ENCODE assay signal across 8 cellular contexts in genomic region chr11:210803-211180, GRCh38. TPM values are rescaled to one million over a fixed set of nuclear protein-coding genes. Genes with fewer than 3 reads are reported as not detected.
DNase-seq lines count a peak whose midpoint lies in the region; TF ChIP-seq lines count a peak whose summit lies in the region.
"Had no signal": no experiment of that assay in that cellular context is flagged by ENCODE, and none has a peak within 500 bp of the region (broad histone marks: within the 10 kb centered on the region; RNA-seq: fewer than 3 reads in every experiment).

No MANE protein-coding gene starts in this region.

- no peaks in the 10 kb centered on the region for H3K9me3 Mint-ChIP-seq in activated CD4-positive, alpha-beta memory T cell treated with anti-CD3 and anti-CD28 coated beads, Interleukin-2, amount 10 ng/mL, durations not matched to agents 7 days and 5 days
- no peaks in the 10 kb centered on the region for H3K9me3 Mint-ChIP-seq in activated CD4-positive, alpha-beta memory T cell treated with anti-CD3 and anti-CD28 coated beads for 36 hours

- H3K36me3 ChIP-seq in skeletal muscle satellite cell (ENCODE audit: insufficient read depth, low read length): peaks cover 62% of the 10 kb centered on the region

- intact Hi-C loops in activated CD4-positive, alpha-beta memory T cell treated with anti-CD3 and anti-CD28 coated beads for 36 hours (cut with micrococcal nuclease): no loop called here

- POLR2A ChIA-PET in activated CD4-positive, alpha-beta memory T cell treated with anti-CD3 and anti-CD28 coated beads, Interleukin-2, amount 10 ng/mL, durations not matched to agents 7 days and 5 days (lab: Charles Lee): no interaction called here
- POLR2A ChIA-PET in activated CD4-positive, alpha-beta memory T cell treated with anti-CD3 and anti-CD28 coated beads for 36 hours (lab: Charles Lee): no interaction called here

- no peaks in the 10 kb centered on the region for H3K9me3 ChIP-seq in skeletal muscle satellite cell (replicated peaks; ENCODE audit: low read length)
- H3K9me3 ChIP-seq: neutrophil had no signal

- H3K4me3 Mint-ChIP-seq in activated CD4-positive, alpha-beta memory T cell treated with anti-CD3 and anti-CD28 coated beads, Interleukin-2, amount 10 ng/mL, durations not matched to agents 7 days and 5 days: peak overlapping the region; percentile 35
- H3K4me3 Mint-ChIP-seq in activated CD4-positive, alpha-beta memory T cell treated with anti-CD3 and anti-CD28 coated beads for 36 hours: no peak overlapping the region

- CTCF ChIA-PET in activated CD4-positive, alpha-beta memory T cell treated with anti-CD3 and anti-CD28 coated beads, Interleukin-2, amount 10 ng/mL, durations not matched to agents 7 days and 5 days (lab: Charles Lee): no interaction called here
- CTCF ChIA-PET in activated CD4-positive, alpha-beta memory T cell treated with anti-CD3 and anti-CD28 coated beads for 36 hours (lab: Charles Lee): no interaction called here

- peaks cover 30% of the 10 kb centered on the region for H3K4me1 ChIP-seq in skeletal muscle satellite cell (ENCODE audit: control insufficient read depth, insufficient read depth, low read length)

- H3K4me3 ChIP-seq in coronary artery (peak overlapping the region; percentile 77), skeletal muscle satellite cell (ENCODE audit: low read length) (peak overlapping the region; percentile 96)

- H3K27me3 Mint-ChIP-seq in activated CD4-positive, alpha-beta memory T cell treated with anti-CD3 and anti-CD28 coated beads, Interleukin-2, amount 10 ng/mL, durations not matched to agents 7 days and 5 days: no peaks in the 10 kb centered on the region
- no peaks in the 10 kb centered on the region for H3K27me3 Mint-ChIP-seq in activated CD4-positive, alpha-beta memory T cell treated with anti-CD3 and anti-CD28 coated beads for 36 hours

- no peak for TF ChIP-seq POLR2A in erythroblast (IDR thresholded peaks at IDR 0.05; ENCODE audit: low read length)

- TF ChIP-seq CTCF in coronary artery (IDR thresholded peaks at IDR 0.05): no peak

- H3K27ac Mint-ChIP-seq in activated CD4-positive, alpha-beta memory T cell treated with anti-CD3 and anti-CD28 coated beads, Interleukin-2, amount 10 ng/mL, durations not matched to agents 7 days and 5 days: no peak overlapping the region
- no peak overlapping the region for H3K27ac Mint-ChIP-seq in activated CD4-positive, alpha-beta memory T cell treated with anti-CD3 and anti-CD28 coated beads for 36 hours

- DNase-seq in activated CD4-positive, alpha-beta memory T cell treated with anti-CD3 and anti-CD28 coated beads, Interleukin-2, amount 10 ng/mL, durations not matched to agents 7 days and 5 days: no peak
- no peak for DNase-seq in activated CD4-positive, alpha-beta memory T cell treated with anti-CD3 and anti-CD28 coated beads for 36 hours
- DNase-seq in coronary artery (ENCODE audit: low spot score): no peak
- DNase-seq in NCI-H128 (lab: John Stamatoyannopoulos, UW; ENCODE audit: unreplicated experiment): no peak
- DNase-seq in erythroblast (lab: John Stamatoyannopoulos, UW): no peak
- DNase-seq: NCI-H1694 treated with DMSO at 0.1 percent for 48 hours had no signal

- H3K4me1 Mint-ChIP-seq in activated CD4-positive, alpha-beta memory T cell treated with anti-CD3 and anti-CD28 coated beads, Interleukin-2, amount 10 ng/mL, durations not matched to agents 7 days and 5 days: peaks cover 29% of the 10 kb centered on the region
- peaks cover 25% of the 10 kb centered on the region for H3K4me1 Mint-ChIP-seq in activated CD4-positive, alpha-beta memory T cell treated with anti-CD3 and anti-CD28 coated beads for 36 hours (ENCODE audit: low read depth)

- H3K9ac ChIP-seq in skeletal muscle satellite cell (ENCODE audit: low read depth, low read length): peak overlapping the region; percentile 99

- H3K4me2 ChIP-seq in skeletal muscle satellite cell (ENCODE audit: low read length): peak overlapping the region; percentile 98

- H3K27me3 ChIP-seq in skeletal muscle satellite cell (ENCODE audit: control insufficient read depth, insufficient read depth, low read length): no peaks in the 10 kb centered on the region
- H3K27me3 ChIP-seq: neutrophil had no signal

- peaks cover 81% of the 10 kb centered on the region for H3K36me3 Mint-ChIP-seq in activated CD4-positive, alpha-beta memory T cell treated with anti-CD3 and anti-CD28 coated beads, Interleukin-2, amount 10 ng/mL, durations not matched to agents 7 days and 5 days (ENCODE audit: low read depth)
- peaks cover 52% of the 10 kb centered on the region for H3K36me3 Mint-ChIP-seq in activated CD4-positive, alpha-beta memory T cell treated with anti-CD3 and anti-CD28 coated beads for 36 hours

- H3K27ac ChIP-seq in coronary artery: peak overlapping the region in 1 of 2 donors; percentile 21

RNA-seq across cellular contexts. Expression of gene RIC8A, which starts 3.3 kb away (rescaled TPM):
- total RNA-seq in activated CD4-positive, alpha-beta memory T cell treated with anti-CD3 and anti-CD28 coated beads, Interleukin-2, amount 10 ng/mL, durations not matched to agents 7 days and 5 days: 100 to 1,000 TPM in 1 of 2 experiments, 10 to 100 TPM in 1; 98.7 to 103 TPM
- 100 to 1,000 TPM; 100 to 104 TPM for total RNA-seq in activated CD4-positive, alpha-beta memory T cell treated with anti-CD3 and anti-CD28 coated beads for 36 hours
- total RNA-seq in skeletal muscle satellite cell (2012; rRNA removed): 149 and 154 TPM in 2 replicates

RNA-seq across cellular contexts. Expression of gene BET1L, which starts 3.6 kb away (rescaled TPM):
- total RNA-seq in activated CD4-positive, alpha-beta memory T cell treated with anti-CD3 and anti-CD28 coated beads, Interleukin-2, amount 10 ng/mL, durations not matched to agents 7 days and 5 days: 10 to 100 TPM; 39.3 to 44.5 TPM
- total RNA-seq in activated CD4-positive, alpha-beta memory T cell treated with anti-CD3 and anti-CD28 coated beads for 36 hours: 10 to 100 TPM; 51.0 to 53.2 TPM
- total RNA-seq in skeletal muscle satellite cell (2012; rRNA removed): 14.7 and 19.0 TPM in 2 replicates

RNA-seq across cellular contexts. Expression of gene SCGB1C1, which starts 17.9 kb away (rescaled TPM):
- not detected for total RNA-seq in activated CD4-positive, alpha-beta memory T cell treated with anti-CD3 and anti-CD28 coated beads, Interleukin-2, amount 10 ng/mL, durations not matched to agents 7 days and 5 days
- not detected for total RNA-seq in activated CD4-positive, alpha-beta memory T cell treated with anti-CD3 and anti-CD28 coated beads for 36 hours
- not detected in 2 replicates for total RNA-seq in skeletal muscle satellite cell (2012; rRNA removed)

RNA-seq across cellular contexts. Expression of gene SIRT3, which starts 25.4 kb away (rescaled TPM):
- 10 to 100 TPM; 11.6 to 16.3 TPM for total RNA-seq in activated CD4-positive, alpha-beta memory T cell treated with anti-CD3 and anti-CD28 coated beads, Interleukin-2, amount 10 ng/mL, durations not matched to agents 7 days and 5 days
- 10 to 100 TPM; 16.1 to 17.6 TPM for total RNA-seq in activated CD4-positive, alpha-beta memory T cell treated with anti-CD3 and anti-CD28 coated beads for 36 hours
- 4.8 and 5.3 TPM in 2 replicates for total RNA-seq in skeletal muscle satellite cell (2012; rRNA removed)

RNA-seq across cellular contexts. Expression of gene PSMD13, which starts 26.0 kb away (rescaled TPM):
- 100 to 1,000 TPM; 156 to 160 TPM for total RNA-seq in activated CD4-positive, alpha-beta memory T cell treated with anti-CD3 and anti-CD28 coated beads, Interleukin-2, amount 10 ng/mL, durations not matched to agents 7 days and 5 days
- total RNA-seq in activated CD4-positive, alpha-beta memory T cell treated with anti-CD3 and anti-CD28 coated beads for 36 hours: 100 to 1,000 TPM; 210 to 214 TPM
- total RNA-seq in skeletal muscle satellite cell (2012; rRNA removed): 121 and 135 TPM in 2 replicates
